Comparison of ENCODE assay signal across 11 cellular contexts in genomic region chr3:156615592-156616173, GRCh38. TPM values are rescaled to one million over a fixed set of nuclear protein-coding genes. Genes with fewer than 3 reads are reported as not detected.
DNase-seq lines count a peak whose midpoint lies in the region; ATAC-seq and TF ChIP-seq lines count a peak whose summit lies in the region.
"Had no signal": no experiment of that assay in that cellular context is flagged by ENCODE, and none has a peak within 500 bp of the region (broad histone marks: within the 10 kb centered on the region; RNA-seq: fewer than 3 reads in every experiment).

No MANE protein-coding gene starts in this region.

- no peaks in the 10 kb centered on the region for H3K9me3 Mint-ChIP-seq in activated naive CD4-positive, alpha-beta T cell treated with anti-CD3 and anti-CD28 coated beads, Interleukin-2, amount 50 U/mL, for 72 hours
- no peaks in the 10 kb centered on the region for H3K9me3 Mint-ChIP-seq in activated naive CD8-positive, alpha-beta T cell (ENCODE audit: low read depth)
- H3K9me3 Mint-ChIP-seq in T-helper 2 cell treated with Interferon-gamma antibody and Interleukin-4, amounts not matched to agents 5 μg/mL and 100 μg/mL, for 36 hours, result no peaks in the 10 kb centered on the region
- H3K9me3 Mint-ChIP-seq: CD4-positive, CD25-positive, alpha-beta regulatory T cell had no signal

- peak overlapping the region; percentile 3 for H3K4me3 Mint-ChIP-seq in activated naive CD8-positive, alpha-beta T cell
- H3K4me3 Mint-ChIP-seq in T-helper 2 cell treated with Interferon-gamma antibody and Interleukin-4, amounts not matched to agents 5 μg/mL and 100 μg/mL, for 36 hours, result no peak overlapping the region
- H3K4me3 Mint-ChIP-seq: CD4-positive, CD25-positive, alpha-beta regulatory T cell had no signal

- no peaks in the 10 kb centered on the region for H3K27me3 Mint-ChIP-seq in activated naive CD8-positive, alpha-beta T cell
- no peaks in the 10 kb centered on the region for H3K27me3 Mint-ChIP-seq in T-helper 2 cell treated with Interferon-gamma antibody and Interleukin-4, amounts not matched to agents 5 μg/mL and 100 μg/mL, for 36 hours (ENCODE audit: low read depth)

- no peaks in the 10 kb centered on the region for H3K9me3 ChIP-seq in testis
- H3K9me3 ChIP-seq in uterus, result no peaks in the 10 kb centered on the region

- no peak overlapping the region for H3K4me3 ChIP-seq in testis
- no peak overlapping the region for H3K4me3 ChIP-seq in uterus

- no peak for DNase-seq in activated naive CD4-positive, alpha-beta T cell treated with anti-CD3 and anti-CD28 coated beads, Interleukin-2, amount 50 U/mL, for 72 hours (ENCODE audit: low spot score in 2 of 2)
- DNase-seq in activated naive CD4-positive, alpha-beta T cell (lab: John Stamatoyannopoulos, UW), result no peak
- DNase-seq in left cardiac atrium (no peak), testis (peak; percentile 54), uterus (no peak), NCI-H1417 treated with DMSO at 0.1 percent for 48 hours (lab: John Stamatoyannopoulos, UW) (no peak)
- no peak for DNase-seq in T-helper 2 cell treated with Interferon-gamma antibody and Interleukin-4, amounts not matched to agents 5 μg/mL and 100 μg/mL, for 36 hours (ENCODE audit: low spot score)
- DNase-seq: CD4-positive, CD25-positive, alpha-beta regulatory T cell had no signal

- peak; percentile 73 to 79 for ATAC-seq in activated naive CD4-positive, alpha-beta T cell treated with anti-CD3 and anti-CD28 coated beads, Interleukin-2, amount 50 U/mL, for 72 hours
- ATAC-seq in left cardiac atrium, result peak; percentile 53 to 89

- intact Hi-C loops in left cardiac atrium (cut with DNase I) (loop anchor here in 1 of 2 donors (5.0 kb wide), 1 partner anchor 57 kb away; the partner anchor contains the start of gene TIPARP), testis (cut with DNase I; ENCODE audit: low total_unique reads) (no loop called here), uterus (cut with DNase I; ENCODE audit: low total_unique reads) (no loop called here)

- peak overlapping the region; percentile 55 to 68 for H3K27ac ChIP-seq in testis
- no peak overlapping the region for H3K27ac ChIP-seq in uterus
- H3K27ac ChIP-seq: KMS-11, RWPE1 had no signal

- H3K27me3 ChIP-seq in testis (no peaks in the 10 kb centered on the region), uterus (no peaks in the 10 kb centered on the region)

- no peak for TF ChIP-seq POLR2A in testis (IDR thresholded peaks at IDR 0.05)
- TF ChIP-seq POLR2A in uterus (IDR thresholded peaks at IDR 0.05), result no peak

- TF ChIP-seq CTCF in testis (IDR thresholded peaks at IDR 0.05) (no peak), uterus (IDR thresholded peaks at IDR 0.05) (no peak)

- 30 to 47% methylated on average over 1 of the region's 1 CpG for WGBS in testis, 2 donors

- H3K4me1 Mint-ChIP-seq in activated naive CD8-positive, alpha-beta T cell (ENCODE audit: low read depth), result peaks cover 21% of the 10 kb centered on the region
- H3K4me1 Mint-ChIP-seq in T-helper 2 cell treated with Interferon-gamma antibody and Interleukin-4, amounts not matched to agents 5 μg/mL and 100 μg/mL, for 36 hours (ENCODE audit: low read depth), result peaks cover 5% of the 10 kb centered on the region

- H3K4me1 ChIP-seq in testis, result peaks cover 18% of the 10 kb centered on the region
- H3K4me1 ChIP-seq in uterus, result no peaks in the 10 kb centered on the region

- no peaks in the 10 kb centered on the region for H3K36me3 Mint-ChIP-seq in activated naive CD4-positive, alpha-beta T cell treated with anti-CD3 and anti-CD28 coated beads, Interleukin-2, amount 50 U/mL, for 72 hours
- no peaks in the 10 kb centered on the region for H3K36me3 Mint-ChIP-seq in activated naive CD8-positive, alpha-beta T cell
- H3K36me3 Mint-ChIP-seq in T-helper 2 cell treated with Interferon-gamma antibody and Interleukin-4, amounts not matched to agents 5 μg/mL and 100 μg/mL, for 36 hours (ENCODE audit: low read depth), result no peaks in the 10 kb centered on the region
- H3K36me3 Mint-ChIP-seq: CD4-positive, CD25-positive, alpha-beta regulatory T cell had no signal

- H3K36me3 ChIP-seq in testis (ENCODE audit: low read depth, missing control alignments) (no peaks in the 10 kb centered on the region), uterus (no peaks in the 10 kb centered on the region)

- H3K27ac Mint-ChIP-seq in activated naive CD4-positive, alpha-beta T cell treated with anti-CD3 and anti-CD28 coated beads, Interleukin-2, amount 50 U/mL, for 72 hours, result peak overlapping the region; percentile 70 to 72
- peak overlapping the region; percentile 61 for H3K27ac Mint-ChIP-seq in activated naive CD8-positive, alpha-beta T cell
- H3K27ac Mint-ChIP-seq in T-helper 2 cell treated with Interferon-gamma antibody and Interleukin-4, amounts not matched to agents 5 μg/mL and 100 μg/mL, for 36 hours, result no peak overlapping the region
- H3K27ac Mint-ChIP-seq: CD4-positive, CD25-positive, alpha-beta regulatory T cell had no signal

RNA-seq across cellular contexts. Expression of gene TIPARP, which starts 58.7 kb away (rescaled TPM):
- 100 to 1,000 TPM in 1 of 2 donors, 10 to 100 TPM in 1; 27.0 to 111 TPM for total RNA-seq in activated naive CD4-positive, alpha-beta T cell treated with anti-CD3 and anti-CD28 coated beads, Interleukin-2, amount 50 U/mL, for 72 hours
- 10 to 100 TPM; 34.1 to 37.2 TPM for total RNA-seq in left cardiac atrium
- total RNA-seq in testis, result 10 to 100 TPM; 67.2 to 70.7 TPM
- 115 TPM for polyA plus RNA-seq in testis (ENCODE audit: insufficient read depth, low read depth, low replicate concordance)
- 10 to 100 TPM; 17.9 to 58.5 (median 52.5) TPM for total RNA-seq in uterus

Comparison
In these comparisons a context has a peak if more than half of its experiments do, and no peak if none do; other contexts are left out.
1. H3K27ac ChIP-seq: peak in testis (2 of 2); none in uterus (0 of 2).